8 cellular contexts compared by ENCODE assay signal in genomic region chr4:184733654-184734524, GRCh38. TPM values are rescaled to one million over a fixed set of nuclear protein-coding genes. Genes with fewer than 3 reads are reported as not detected.
DNase-seq lines count a peak whose midpoint lies in the region; ATAC-seq and TF ChIP-seq lines count a peak whose summit lies in the region.

Gene CENPU, minus strand, starts transcription at chr4:184734096. Its CDS starts 34 bp downstream, at chr4:184734062.

- peak in 1 of 2 donors; percentile 92 for TF ChIP-seq POLR2A in Peyer's patch (IDR thresholded peaks at IDR 0.05)
- TF ChIP-seq POLR2A in esophagus muscularis mucosa (IDR thresholded peaks at IDR 0.05; ENCODE audit: low read depth), result peak; percentile 70

- peak within 1 kb of the TSS; percentile 89 for H3K9ac ChIP-seq in KMS-11

- intact Hi-C loops in esophagus muscularis mucosa (cut with DNase I), result loop anchor here (5.0 kb wide), 1 partner anchor 82 kb away; no protein-coding TSS in a partner anchor

- H3K9me3 ChIP-seq in Peyer's patch, result no peaks in the 10 kb centered on the region
- H3K9me3 ChIP-seq in esophagus muscularis mucosa, result no peaks in the 10 kb centered on the region
- no peaks in the 10 kb centered on the region for H3K9me3 ChIP-seq in muscle layer of duodenum (ENCODE audit: control insufficient read depth in 1 of 2, low read length in 2 of 2)

- DNase-seq in DMS53 treated with DMSO at 0.1 percent for 48 hours (lab: John Stamatoyannopoulos, UW; ENCODE audit: unreplicated experiment) (peak; percentile 91), Peyer's patch (peak; percentile 91 to 98 (median 97)), esophagus muscularis mucosa (ENCODE audit: extremely low spot score) (peak; percentile 97)
- DNase-seq in activated T-cell treated with anti-CD3 and anti-CD28 coated beads, Interleukin-2, amount 50 U/mL, for 48 hours, result peak; percentile 98
- peak; percentile 90 to 91 for DNase-seq in stimulated activated CD8-positive, alpha-beta memory T cell treated with anti-CD3 and anti-CD28 coated beads, Interleukin-7, amount 100 ng/mL, for 4 hours (ENCODE audit: low read depth in 2 of 2)

- ATAC-seq in GM21737 (IDR thresholded peaks at IDR 0.05; ENCODE audit: unreplicated experiment), result peak; percentile 92

- peaks cover under 1% of the 10 kb centered on the region; the same call in 1 of the 2 replicates for H3K36me3 ChIP-seq in KMS-11 (ENCODE audit: insufficient read depth)
- H3K36me3 ChIP-seq in Peyer's patch, result no peaks in the 10 kb centered on the region
- no peaks in the 10 kb centered on the region for H3K36me3 ChIP-seq in esophagus muscularis mucosa
- H3K36me3 ChIP-seq in muscle layer of duodenum (ENCODE audit: control insufficient read depth in 1 of 2, insufficient read depth in 2 of 2, low read length in 2 of 2), result no peaks in the 10 kb centered on the region

- no peak for TF ChIP-seq CTCF in KMS-11 (conservative IDR thresholded peaks at IDR 0.05; ENCODE audit: low read depth, low read length)
- TF ChIP-seq CTCF in Peyer's patch (IDR thresholded peaks at IDR 0.05), result peak in 2 of 6 experiments; percentile 30 to 49
- peak in 1 of 3 experiments; percentile 41 for TF ChIP-seq CTCF in esophagus muscularis mucosa (IDR thresholded peaks at IDR 0.05)

- H4K20me1 ChIP-seq in KMS-11 (ENCODE audit: insufficient read depth), result no peaks in the 10 kb centered on the region

- H3K4me2 ChIP-seq in KMS-11, result peak within 1 kb of the TSS; percentile 79

- H3K79me2 ChIP-seq in KMS-11 (ENCODE audit: insufficient read depth, low read depth), result peaks cover 49% of the 10 kb centered on the region

- WGBS in esophagus muscularis mucosa, result under 1% methylated on average over 22 of the region's 69 CpGs

- H2AFZ ChIP-seq in KMS-11 (ENCODE audit: low read depth), result peak within 1 kb of the TSS; percentile 64

- no peak for TF ChIP-seq EP300 in esophagus muscularis mucosa (IDR thresholded peaks at IDR 0.05)

- H3K4me1 ChIP-seq in KMS-11 (ENCODE audit: low read depth, poor library complexity, severe bottlenecking) (peaks cover 42% of the 10 kb centered on the region), Peyer's patch (peaks cover 0 to 12% (median 3%) of the 10 kb centered on the region in 4 donors), esophagus muscularis mucosa (peaks cover 11 to 19% (median 18%) of the 10 kb centered on the region in 4 donors), muscle layer of duodenum (ENCODE audit: control insufficient read depth in 1 of 2, insufficient read depth in 2 of 2, low read length in 2 of 2) (peaks cover 0 to 12% of the 10 kb centered on the region in 2 donors)

- peak within 1 kb of the TSS; percentile 81 for H3K27ac ChIP-seq in KMS-11
- H3K27ac ChIP-seq in Peyer's patch, result peak within 1 kb of the TSS; percentile 50 to 66 (median 60)
- H3K27ac ChIP-seq in esophagus muscularis mucosa (replicated peaks in 1 of 4), result peak within 1 kb of the TSS; percentile 61 to 73 (median 69)
- peak within 1 kb of the TSS; percentile 65 for H3K27ac ChIP-seq in muscle layer of duodenum (ENCODE audit: low read length)

- H3K27me3 ChIP-seq in KMS-11 (ENCODE audit: insufficient read depth, low read depth), result no peaks in the 10 kb centered on the region
- no peaks in the 10 kb centered on the region for H3K27me3 ChIP-seq in Peyer's patch
- peaks cover 0 to 4% (median 0%) of the 10 kb centered on the region in 4 donors for H3K27me3 ChIP-seq in esophagus muscularis mucosa
- no peaks in the 10 kb centered on the region for H3K27me3 ChIP-seq in muscle layer of duodenum (ENCODE audit: low read depth, low read length)

- H3K4me3 ChIP-seq in KMS-11 (IDR thresholded peaks at IDR 0.05; ENCODE audit: insufficient read depth, low read depth, low read length), result no peak within 1 kb of the TSS
- peak within 1 kb of the TSS; percentile 70 to 97 (median 82) for H3K4me3 ChIP-seq in Peyer's patch
- H3K4me3 ChIP-seq in esophagus muscularis mucosa, result peak within 1 kb of the TSS; percentile 73 to 87 (median 80)
- H3K4me3 ChIP-seq in muscle layer of duodenum (ENCODE audit: low read depth in 1 of 2, low read length in 2 of 2), result peak within 1 kb of the TSS; percentile 67 to 98

RNA-seq across cellular contexts. Expression of gene CENPU, which starts in this region (rescaled TPM):
- total RNA-seq in Peyer's patch, result 10 to 100 TPM in 1 of 4 donors, 1 to 10 TPM in 3; 3.3 to 30.5 (median 7.1) TPM
- total RNA-seq in esophagus muscularis mucosa, result 1 to 10 TPM in 1 of 4 donors, under 1 TPM in 3; 0.34 to 1.3 (median 0.74) TPM
